Comparison of ENCODE assay signal across 13 cellular contexts in the genomic region with DNA sequence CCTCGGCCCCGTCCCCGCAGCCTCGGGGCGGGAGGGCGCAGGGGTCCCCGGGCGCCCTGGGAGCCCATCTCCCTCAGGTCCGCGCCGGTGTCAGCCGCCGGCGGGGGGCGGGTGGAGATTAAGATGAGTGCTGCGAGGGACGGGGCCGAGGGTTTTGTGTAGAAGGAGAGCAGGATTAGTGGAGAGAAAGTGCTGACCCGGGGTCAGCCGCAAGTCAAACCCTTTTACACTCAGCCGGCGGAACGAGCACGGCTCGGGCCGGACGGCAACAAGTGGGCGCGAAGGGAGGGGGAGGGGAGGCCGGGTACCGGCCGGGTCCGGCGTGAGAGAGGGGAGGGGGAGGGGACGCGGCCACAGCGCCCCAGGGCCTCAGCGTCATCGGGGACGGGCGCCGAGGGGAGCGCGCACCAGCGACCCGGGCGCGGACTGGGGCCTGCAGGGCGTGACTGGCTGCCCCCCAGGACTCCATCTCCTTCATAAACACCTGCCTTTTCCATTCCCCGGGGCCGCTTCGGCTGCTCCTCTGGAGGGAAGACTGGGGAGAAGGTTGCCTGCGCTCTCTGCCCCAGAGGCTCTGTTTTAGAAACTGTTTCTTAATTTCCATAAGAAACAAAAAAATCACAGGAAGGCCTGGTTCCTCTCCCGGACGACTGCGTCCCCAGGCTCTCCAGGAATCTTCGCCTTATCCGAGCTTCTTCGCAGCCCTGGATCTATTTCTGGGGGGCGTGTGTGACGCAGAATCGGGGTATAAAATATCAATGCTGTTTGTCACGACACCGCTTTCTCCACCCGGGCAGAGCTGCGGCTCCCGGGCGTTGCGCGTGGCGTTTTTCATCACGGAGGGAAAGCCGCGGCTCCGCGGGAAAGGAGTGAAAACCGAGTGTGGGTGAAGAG. TPM values are rescaled to one million over a fixed set of nuclear protein-coding genes. Genes with fewer than 3 reads are reported as not detected.
DNase-seq lines count a peak whose midpoint lies in the region; ATAC-seq, FAIRE-seq and TF ChIP-seq lines count a peak whose summit lies in the region.
"Had no signal": no experiment of that assay in that cellular context is flagged by ENCODE, and none has a peak within 500 bp of the region (broad histone marks: within the 10 kb centered on the region; RNA-seq: fewer than 3 reads in every experiment).

No MANE protein-coding gene starts in this region.

- H4K91ac ChIP-seq in H9 (ENCODE audit: insufficient read length, low read depth, low read length): no peak overlapping the region

- H2BK12ac ChIP-seq in H9 (ENCODE audit: insufficient read length, low read depth, low read length): no peak overlapping the region

- no peak overlapping the region for H3T11ph ChIP-seq in H9 (ENCODE audit: low read length)

- no peak overlapping the region for H3K14ac ChIP-seq in H9 (ENCODE audit: insufficient read depth, low read length)

- H3K27me3 Mint-ChIP-seq in H9 (ENCODE audit: low read depth): peaks cover 74% of the 10 kb centered on the region

- H3K27ac ChIP-seq in H9 (ENCODE audit: insufficient read length, low read depth, low read length) (no peak overlapping the region), ectodermal cell (ENCODE audit: insufficient read depth, low read depth, low read length, poor library complexity, severe bottlenecking) (peak overlapping the region; percentile 92), parathyroid adenoma (no peak overlapping the region), pancreas (no peak overlapping the region)

- no peak for FAIRE-seq in pancreas (lab: Jason Lieb, UNC)

- H2BK5ac ChIP-seq in H9 (ENCODE audit: insufficient read length, low read length): no peak overlapping the region

- H2BK20ac ChIP-seq in H9 (ENCODE audit: low read depth, low read length, poor library complexity, severe bottlenecking): no peak overlapping the region

- peaks cover 10% of the 10 kb centered on the region for H3K23me2 ChIP-seq in H9 (ENCODE audit: insufficient read length, low read depth, low read length, poor library complexity, severe bottlenecking)

- H3K23ac ChIP-seq in H9 (ENCODE audit: insufficient read length, low read depth, low read length): no peak overlapping the region

- H3K9me3 Mint-ChIP-seq in H9: peaks cover 4 to 9% of the 10 kb centered on the region in 2 experiments; a peak in 3 of 5 replicates

- no peaks in the 10 kb centered on the region for H3K36me3 ChIP-seq in ectodermal cell (ENCODE audit: control insufficient read depth, insufficient read depth, low read length)
- H3K36me3 ChIP-seq in parathyroid adenoma (ENCODE audit: control insufficient read depth, insufficient read depth, low read length): no peaks in the 10 kb centered on the region
- H3K36me3 ChIP-seq in pancreas: no peaks in the 10 kb centered on the region

- intact Hi-C loops in pancreas (cut with DNase I): no loop called here

- DNase-seq in H9: peak; percentile 83
- DNase-seq in NCI-H1930 (lab: John Stamatoyannopoulos, UW): peak; percentile 36 to 61
- no peak for DNase-seq in pancreas
- DNase-seq: activated CD4-positive, CD25-positive, alpha-beta regulatory T cell treated with anti-CD3 and anti-CD28 coated beads, Interleukin-2, amount 50 U/mL, for 72 hours; activated naive CD8-positive, alpha-beta T cell treated with anti-CD3 and anti-CD28 coated beads for 36 hours; GOT3; left ventricle myocardium superior; MM.1S had no signal

- H2BK120ac ChIP-seq in H9 (ENCODE audit: low read depth, low read length, poor library complexity, severe bottlenecking): no peak overlapping the region

- H3K9ac ChIP-seq in H9 (ENCODE audit: extremely low read depth, insufficient read length, low read length): no peak overlapping the region
- no peak overlapping the region for H3K9ac ChIP-seq in parathyroid adenoma

- peaks cover 62% of the 10 kb centered on the region for H3K27me3 ChIP-seq in H9 (ENCODE audit: insufficient read depth, low read length)
- H3K27me3 ChIP-seq in ectodermal cell (ENCODE audit: control insufficient read depth, insufficient read depth, low read length, poor library complexity, severe bottlenecking): peaks cover 70% of the 10 kb centered on the region
- peaks cover 29% of the 10 kb centered on the region for H3K27me3 ChIP-seq in parathyroid adenoma (ENCODE audit: control insufficient read depth, insufficient read depth, low read length)
- H3K27me3 ChIP-seq in pancreas: peaks cover 3 to 72% (median 30%) of the 10 kb centered on the region in 4 donors

- H3K9me3 ChIP-seq in H9 (ENCODE audit: control insufficient read depth, low read depth, low read length) (no peaks in the 10 kb centered on the region), ectodermal cell (ENCODE audit: control insufficient read depth, low read length) (no peaks in the 10 kb centered on the region), parathyroid adenoma (ENCODE audit: control insufficient read depth, low read length) (no peaks in the 10 kb centered on the region), pancreas (no peaks in the 10 kb centered on the region)

- peak overlapping the region in 2 of 3 experiments; percentile 44 to 55; a peak in 2 of 7 replicates for H3K27ac Mint-ChIP-seq in H9
- H3K27ac Mint-ChIP-seq: activated naive CD8-positive, alpha-beta T cell treated with anti-CD3 and anti-CD28 coated beads for 36 hours had no signal

- no peak overlapping the region for H2BK15ac ChIP-seq in H9 (ENCODE audit: low read depth, low read length)

- no peak for ATAC-seq in GM18517 (IDR thresholded peaks at IDR 0.05; ENCODE audit: unreplicated experiment)
- no peak for ATAC-seq in pancreas
- ATAC-seq in GM21786 (IDR thresholded peaks at IDR 0.05; ENCODE audit: unreplicated experiment): no peak

- H3K4me3 ChIP-seq in ectodermal cell (ENCODE audit: insufficient read depth, low read depth, low read length): peak overlapping the region; percentile 49
- no peak overlapping the region for H3K4me3 ChIP-seq in parathyroid adenoma (ENCODE audit: low read depth, low read length)
- H3K4me3 ChIP-seq in pancreas: no peak overlapping the region

- H3K79me2 ChIP-seq in H9 (ENCODE audit: insufficient read depth, low read length): no peaks in the 10 kb centered on the region
- H3K79me2 ChIP-seq in parathyroid adenoma: no peaks in the 10 kb centered on the region

- H3K4me3 Mint-ChIP-seq in H9: peak overlapping the region; percentile 58 to 84
- H3K4me3 Mint-ChIP-seq: activated naive CD8-positive, alpha-beta T cell treated with anti-CD3 and anti-CD28 coated beads for 36 hours had no signal

- WGBS in H9 (ENCODE audit: extremely low coverage, insufficient read length, low lambda C conversion rate): no CpG with 5 or more reads among the region's 77 CpGs
- 0 to 1% methylated on average over 77 of the region's 77 CpGs for WGBS in ectodermal cell, 2 experiments
- 2 to 3% methylated on average over 57 to 77 of the region's 77 CpGs for WGBS in pancreas, 2 donors

- H3K4me1 ChIP-seq in H9 (ENCODE audit: insufficient read depth, low read length): peaks cover under 1% of the 10 kb centered on the region; the same call in 1 of the 2 replicates
- peaks cover 33% of the 10 kb centered on the region for H3K4me1 ChIP-seq in ectodermal cell (ENCODE audit: control insufficient read depth, insufficient read depth, low read length)
- H3K4me1 ChIP-seq in parathyroid adenoma: no peaks in the 10 kb centered on the region
- peaks cover 0 to 3% (median 0%) of the 10 kb centered on the region in 3 donors for H3K4me1 ChIP-seq in pancreas

- no peak overlapping the region for H2AK5ac ChIP-seq in H9 (ENCODE audit: insufficient read length, low read length)

- H2AFZ ChIP-seq in H9 (ENCODE audit: low read length) (no peak overlapping the region), parathyroid adenoma (no peak overlapping the region)

- no peaks in the 10 kb centered on the region for H3K36me3 Mint-ChIP-seq in H9 (ENCODE audit: insufficient read depth in 1 of 3, low read depth in 3 of 3)

- no peak for TF ChIP-seq CTCF in H9 (conservative IDR thresholded peaks at IDR 0.05)
- TF ChIP-seq CTCF in parathyroid adenoma (IDR thresholded peaks at IDR 0.05): no peak
- TF ChIP-seq CTCF in pancreas (IDR thresholded peaks at IDR 0.05): no peak

- H3K4me2 ChIP-seq in H9 (ENCODE audit: insufficient read depth, insufficient read length, low read length) (peak overlapping the region; percentile 70), parathyroid adenoma (ENCODE audit: low read length) (peak overlapping the region; percentile 34)

- no peak overlapping the region for H4K5ac ChIP-seq in H9 (ENCODE audit: insufficient read length, low read depth, low read length)

- H4K20me1 ChIP-seq in H9 (ENCODE audit: control insufficient read depth, insufficient read depth, insufficient read length): no peaks in the 10 kb centered on the region

- H3K4me1 Mint-ChIP-seq in H9: peaks cover 35 to 45% of the 10 kb centered on the region in 2 experiments

- H3K18ac ChIP-seq in H9 (ENCODE audit: insufficient read length, low read depth, low read length): no peak overlapping the region

- H3K79me1 ChIP-seq in H9 (ENCODE audit: insufficient read depth, low read depth, low read length, poor library complexity, severe bottlenecking): no peaks in the 10 kb centered on the region

- no peak overlapping the region for H3K56ac ChIP-seq in H9 (ENCODE audit: insufficient read length, low read depth, low read length)

- H3K4ac ChIP-seq in H9 (ENCODE audit: low read depth, low read length): no peak overlapping the region

- no peak overlapping the region for H4K8ac ChIP-seq in H9 (replicated peaks; ENCODE audit: insufficient read length, low read depth, low read length)

RNA-seq across cellular contexts. Expression of a gene that starts 6.5 kb away (rescaled TPM):
- total RNA-seq in H9 (2021) (0.09 and 0.17 TPM in 2 replicates), pancreas (not detected)
- 48.3 TPM for polyA plus RNA-seq in ectodermal cell (2013, experiment 1 of 4)
- polyA plus RNA-seq in ectodermal cell (2013, experiment 2 of 4): 50.4 TPM
- polyA plus RNA-seq in ectodermal cell (2013, experiment 3 of 4): 44.7 TPM
- polyA plus RNA-seq in ectodermal cell (2013, experiment 4 of 4): 48.0 TPM
- polyA plus RNA-seq in pancreas: not detected
- total RNA-seq: activated naive CD8-positive, alpha-beta T cell treated with anti-CD3 and anti-CD28 coated beads for 36 hours; left ventricle myocardium superior; RPMI7951 had no signal

Comparison
In these comparisons a context has a peak if more than half of its experiments do, and no peak if none do; other contexts are left out.
1. DNase-seq: peak in H9 (single experiment) and NCI-H1930 (2 of 2); none in pancreas (0 of 6).